ENCODE assay signal across 1 cellular context in genomic region chr19:17113127-17113785, GRCh38.
TF ChIP-seq lines count a peak whose summit lies in the region.

No MANE protein-coding gene starts in this region.

TF ChIP-seq in K562, 482 proteins besides CTCF, POLR2A, EP300 and RAD21:
- TF ChIP-seq TBL1XR1 (IDR thresholded peaks at IDR 0.05; ENCODE audit: low read length in 2 of 2) (no peak), KDM1A (IDR thresholded peaks at IDR 0.05) (no peak), POLR2G (IDR thresholded peaks at IDR 0.05; ENCODE audit: low read depth, low read length) (peak; percentile 38; the same call in 1 of the 2 replicates)
